27 cellular contexts compared by ENCODE assay signal in genomic region chr2:191804711-191805230, GRCh38. TPM values are rescaled to one million over a fixed set of nuclear protein-coding genes. Genes with fewer than 3 reads are reported as not detected.
"Had no signal": no experiment of that assay in that cellular context is flagged by ENCODE, and none has a peak within 500 bp of the region (broad histone marks: within the 10 kb centered on the region; RNA-seq: fewer than 3 reads in every experiment).

No MANE protein-coding gene starts in this region.

- H3K4me3 ChIP-seq: dorsolateral prefrontal cortex, gastrocnemius medialis, prostate gland, sigmoid colon, spleen, testis, tibial artery, upper lobe of left lung, uterus had no signal

- ATAC-seq: esophagus mucosa; gastrocnemius medialis; left lobe of liver; naive thymus-derived CD4-positive, alpha-beta T cell; right cardiac atrium; stimulated activated naive CD8-positive, alpha-beta T cell treated with anti-CD3 and anti-CD28 coated beads, Interleukin-15, Interleukin-2, amounts not matched to agents 100 U/mL and 50 U/mL, for 24 hours had no signal

- H3K27ac ChIP-seq: dorsolateral prefrontal cortex, epithelial cell of prostate, gastrocnemius medialis, prostate gland, sigmoid colon, spleen, testis, tibial artery, upper lobe of left lung, uterus had no signal

- H3K9me3 ChIP-seq: gastrocnemius medialis, prostate gland, sigmoid colon, spleen, testis, tibial artery, upper lobe of left lung, uterus had no signal

- H3K9me3 Mint-ChIP-seq: naive thymus-derived CD4-positive, alpha-beta T cell; nephron progenitor cell; stimulated activated memory B cell treated with anti-CD40 and anti-IgM and Interleukin-4, amounts not matched to agents 10 μg/mL and 1 μg/mL and 100 μg/mL, for 72 hours had no signal

- H3K4me3 Mint-ChIP-seq: endodermal cell; naive thymus-derived CD4-positive, alpha-beta T cell; nephron progenitor cell; stimulated activated memory B cell treated with anti-CD40 and anti-IgM and Interleukin-4, amounts not matched to agents 10 μg/mL and 1 μg/mL and 100 μg/mL, for 72 hours had no signal

- H3K27ac Mint-ChIP-seq: endodermal cell; naive thymus-derived CD4-positive, alpha-beta T cell; nephron progenitor cell; stimulated activated memory B cell treated with anti-CD40 and anti-IgM and Interleukin-4, amounts not matched to agents 10 μg/mL and 1 μg/mL and 100 μg/mL, for 72 hours had no signal

- FAIRE-seq: colon, keratinocyte had no signal

- H3K36me3 Mint-ChIP-seq: naive thymus-derived CD4-positive, alpha-beta T cell; stimulated activated memory B cell treated with anti-CD40 and anti-IgM and Interleukin-4, amounts not matched to agents 10 μg/mL and 1 μg/mL and 100 μg/mL, for 72 hours had no signal

- H3K36me3 ChIP-seq: gastrocnemius medialis, prostate gland, sigmoid colon, spleen, tibial artery, upper lobe of left lung, uterus had no signal

- H3K4me1 Mint-ChIP-seq: endodermal cell; naive thymus-derived CD4-positive, alpha-beta T cell; nephron progenitor cell; stimulated activated memory B cell treated with anti-CD40 and anti-IgM and Interleukin-4, amounts not matched to agents 10 μg/mL and 1 μg/mL and 100 μg/mL, for 72 hours had no signal

- H3K27me3 ChIP-seq: dorsolateral prefrontal cortex, gastrocnemius medialis, sigmoid colon, spleen, testis, tibial artery, upper lobe of left lung, uterus had no signal

- DNase-seq: dorsolateral prefrontal cortex; effector CD4-positive, alpha-beta T cell; endodermal cell; gastrocnemius medialis; head of caudate nucleus; mesenchymal stem cell; midbrain; naive thymus-derived CD4-positive, alpha-beta T cell; nephron progenitor cell; nucleus accumbens; right cardiac atrium; sigmoid colon; spleen; stimulated activated CD4-positive, alpha-beta T cell treated with anti-CD3 and anti-CD28 coated beads, Interleukin-4, amount 100 ng/mL, for 4 hours; stimulated activated naive CD8-positive, alpha-beta T cell treated with anti-CD3 and anti-CD28 coated beads, Interleukin-15, Interleukin-2, amounts not matched to agents 100 U/mL and 50 U/mL, for 24 hours; substantia nigra; testis; tibial artery; upper lobe of left lung; uterus had no signal

- H3K4me1 ChIP-seq: gastrocnemius medialis, prostate gland, sigmoid colon, spleen, testis, tibial artery, upper lobe of left lung, uterus had no signal

RNA-seq across cellular contexts. Expression of gene CAVIN2, which starts 42.1 kb away (rescaled TPM):
- total RNA-seq: endodermal cell had no signal
- polyA plus RNA-seq: naive thymus-derived CD4-positive, alpha-beta T cell had no signal
